ENCODE assay signal across 18 cellular contexts in the genomic region with DNA sequence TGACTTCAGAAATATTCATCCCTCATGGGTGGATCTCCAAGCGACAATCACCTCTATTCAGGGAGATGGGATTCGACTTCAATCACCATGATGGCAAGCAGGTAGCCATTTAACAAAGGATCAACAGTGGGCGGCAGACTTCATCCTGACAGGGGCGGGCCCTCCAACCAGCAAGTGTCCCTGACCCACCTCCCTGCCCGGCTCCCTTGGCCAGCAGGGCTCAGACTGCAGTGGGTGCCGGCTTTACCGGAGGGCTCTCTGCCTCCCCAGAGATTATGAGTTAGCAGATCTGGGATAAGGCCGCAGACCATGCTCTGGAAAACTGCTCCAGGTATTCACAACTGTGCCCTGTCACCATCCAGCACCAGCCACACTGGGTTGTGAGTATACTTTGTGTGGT. TPM values are rescaled to one million over a fixed set of nuclear protein-coding genes. Genes with fewer than 3 reads are reported as not detected.
DNase-seq lines count a peak whose midpoint lies in the region; ATAC-seq, FAIRE-seq and TF ChIP-seq lines count a peak whose summit lies in the region.
"Had no signal": no experiment of that assay in that cellular context is flagged by ENCODE, and none has a peak within 500 bp of the region (broad histone marks: within the 10 kb centered on the region; RNA-seq: fewer than 3 reads in every experiment).

No MANE protein-coding gene starts in this region.

- ATAC-seq in HepG2: no peak
- ATAC-seq in right lobe of liver: no peak
- ATAC-seq in IMR-90 (ENCODE audit: low read depth): no peak
- no peak for ATAC-seq in foreskin keratinocyte
- no peak for ATAC-seq in HG03139 (IDR thresholded peaks at IDR 0.05; ENCODE audit: unreplicated experiment)
- ATAC-seq in HG02973 (IDR thresholded peaks at IDR 0.05; ENCODE audit: unreplicated experiment): no peak
- ATAC-seq: CD8-positive, alpha-beta T cell had no signal

- no peak overlapping the region for H2AK9ac ChIP-seq in IMR-90 (replicated peaks; ENCODE audit: low read depth, low read length, poor library complexity)

- no peak overlapping the region for H4K91ac ChIP-seq in IMR-90 (ENCODE audit: insufficient read depth, low read depth, low read length)
- peak overlapping the region; percentile 2 for H4K91ac ChIP-seq in trophoblast cell (ENCODE audit: low read depth, low read length)

- WGBS in HepG2 (ENCODE audit: low lambda C conversion rate): over 99% methylated on average over 8 of the region's 8 CpGs
- WGBS in right lobe of liver (ENCODE audit: insufficient coverage, low coverage, low lambda C conversion rate, missing lambda C conversion rate): 98% methylated on average over 5 of the region's 8 CpGs
- WGBS in IMR-90 (ENCODE audit: extremely low coverage in 2 of 2, insufficient read length in 1 of 2), 2 experiments: 100% methylated on average over 1 of the region's 8 CpGs; no CpG with 5 or more reads in 1 of the 2 experiments
- no CpG with 5 or more reads among the region's 8 CpGs for WGBS in trophoblast cell (ENCODE audit: extremely low coverage, insufficient coverage, insufficient read length)
- WGBS in testis, 2 donors: 96 to 98% methylated on average over 8 of the region's 8 CpGs

- TF ChIP-seq RAD21 in HepG2 (CRISPR knock-in tag; IDR thresholded peaks at IDR 0.05): no peak
- no peak for TF ChIP-seq RAD21 in IMR-90 (IDR thresholded peaks at IDR 0.05; ENCODE audit: low read length)

- no peak overlapping the region for H2AFZ ChIP-seq in HepG2 (ENCODE audit: low read length)
- no peak overlapping the region for H2AFZ ChIP-seq in IMR-90 (replicated peaks; ENCODE audit: low read length, poor library complexity)
- H2AFZ ChIP-seq in trophoblast cell (ENCODE audit: insufficient read depth, low read length, poor library complexity): no peak overlapping the region

- H4K12ac ChIP-seq in trophoblast cell (ENCODE audit: low read depth, low read length): no peak overlapping the region

- TF ChIP-seq EP300 in HepG2 (IDR thresholded peaks at IDR 0.05; ENCODE audit: low read depth in 2 of 2, low read length in 2 of 2) (no peak), HepG2 (CRISPR knock-in tag; IDR thresholded peaks at IDR 0.05; ENCODE audit: borderline replicate concordance) (no peak)

- POLR2A ChIA-PET in HepG2 (lab: Yijun Ruan, JAX): interaction anchor here (0.5 to 1.4 kb wide), 2 partner anchors 10 to 65 kb away, joined by 3 to 4 read pairs; no protein-coding TSS in a partner anchor
- POLR2A ChIA-PET in IMR-90 (lab: Charles Lee; ENCODE audit: unreplicated experiment): no interaction called here

- TF ChIP-seq POLR2A in HepG2 (IDR thresholded peaks at IDR 0.05; ENCODE audit: insufficient read depth in 1 of 2, low read depth in 2 of 2, low read length in 2 of 2) (no peak), right lobe of liver (IDR thresholded peaks at IDR 0.05) (no peak), IMR-90 (IDR thresholded peaks at IDR 0.05; ENCODE audit: low read depth, low read length) (no peak), testis (IDR thresholded peaks at IDR 0.05) (no peak)

- H2BK12ac ChIP-seq in trophoblast cell (ENCODE audit: low read length): peak overlapping the region; percentile 23

- H3K23ac ChIP-seq in IMR-90 (ENCODE audit: low read depth, low read length) (no peak overlapping the region), trophoblast cell (ENCODE audit: low read length) (no peak overlapping the region)

- H3K79me2 ChIP-seq in HepG2 (ENCODE audit: insufficient read depth, low read length): no peaks in the 10 kb centered on the region
- H3K79me2 ChIP-seq in trophoblast cell (ENCODE audit: control insufficient read depth, insufficient read depth, low read length, poor library complexity): no peaks in the 10 kb centered on the region

- no peaks in the 10 kb centered on the region for H3K9me3 ChIP-seq in HepG2 (ENCODE audit: low read length)
- no peaks in the 10 kb centered on the region for H3K9me3 ChIP-seq in right lobe of liver
- H3K9me3 ChIP-seq in IMR-90 (ENCODE audit: control insufficient read depth, insufficient read depth, low read length): no peaks in the 10 kb centered on the region; the same call in 1 of the 2 replicates
- H3K9me3 ChIP-seq in trophoblast cell (ENCODE audit: insufficient read depth, low read depth, low read length): peaks cover 3% of the 10 kb centered on the region
- no peaks in the 10 kb centered on the region for H3K9me3 ChIP-seq in testis

- no peak for FAIRE-seq in HepG2 (lab: Jason Lieb, UNC)
- FAIRE-seq: D721Med, G401.6, GM12891, GM19239, H1 had no signal

- no peak overlapping the region for H2BK5ac ChIP-seq in IMR-90 (ENCODE audit: low read depth, low read length, poor library complexity, severe bottlenecking)
- H2BK5ac ChIP-seq in trophoblast cell (ENCODE audit: low read depth, low read length, poor library complexity): no peak overlapping the region

- no peak overlapping the region for H3K18ac ChIP-seq in IMR-90 (ENCODE audit: low read depth, low read length)
- no peak overlapping the region for H3K18ac ChIP-seq in trophoblast cell (ENCODE audit: low read length)

- H3K9ac ChIP-seq in HepG2 (ENCODE audit: insufficient read depth, low read depth, low read length) (no peak overlapping the region), IMR-90 (ENCODE audit: low read depth, low read length) (no peak overlapping the region), trophoblast cell (ENCODE audit: low read length) (no peak overlapping the region)

- no peaks in the 10 kb centered on the region for H3K27me3 ChIP-seq in HepG2 (ENCODE audit: control insufficient read depth in 1 of 2, insufficient read depth in 2 of 2, low read length in 2 of 2)
- no peaks in the 10 kb centered on the region for H3K27me3 ChIP-seq in right lobe of liver
- no peaks in the 10 kb centered on the region for H3K27me3 ChIP-seq in IMR-90 (ENCODE audit: control insufficient read depth, insufficient read depth, low read length)
- H3K27me3 ChIP-seq in foreskin keratinocyte: no peaks in the 10 kb centered on the region
- H3K27me3 ChIP-seq in trophoblast cell (ENCODE audit: insufficient read depth, low read length): no peaks in the 10 kb centered on the region
- H3K27me3 ChIP-seq in testis: no peaks in the 10 kb centered on the region

- H3K4me3 ChIP-seq in HepG2 (replicated peaks in 1 of 3; ENCODE audit: insufficient read depth in 1 of 3, low read depth in 2 of 3, low read length in 3 of 3) (no peak overlapping the region), right lobe of liver (no peak overlapping the region), IMR-90 (ENCODE audit: insufficient read depth, low read depth, low read length) (no peak overlapping the region), trophoblast cell (ENCODE audit: low read depth, low read length) (no peak overlapping the region), testis (no peak overlapping the region)

- H2BK120ac ChIP-seq in IMR-90 (ENCODE audit: low read depth, low read length) (no peak overlapping the region), trophoblast cell (ENCODE audit: insufficient read depth, low read length, poor library complexity) (no peak overlapping the region)

- no TSS peak for BruUV-seq in HepG2 (replicated peaks; lab: Mats Ljungman, UMichigan)
- BruUV-seq in IMR-90 (replicated peaks; lab: Mats Ljungman, UMichigan): no TSS peak

- H4K8ac ChIP-seq in IMR-90 (ENCODE audit: low read depth in 2 of 2, low read length in 2 of 2) (no peak overlapping the region), trophoblast cell (ENCODE audit: low read depth, low read length) (no peak overlapping the region)

- H3K4me1 ChIP-seq in HepG2 (ENCODE audit: insufficient read depth, low read length): peaks cover 55% of the 10 kb centered on the region
- H3K4me1 ChIP-seq in right lobe of liver: peaks cover 0 to 21% (median 9%) of the 10 kb centered on the region in 4 donors
- peaks cover 13% of the 10 kb centered on the region for H3K4me1 ChIP-seq in IMR-90 (ENCODE audit: control insufficient read depth, insufficient read depth, low read length)
- H3K4me1 ChIP-seq in foreskin keratinocyte: peaks cover 8% of the 10 kb centered on the region
- H3K4me1 ChIP-seq in trophoblast cell (ENCODE audit: control insufficient read depth in 1 of 2, insufficient read depth in 2 of 2, low read length in 2 of 2): peaks cover 10 to 14% of the 10 kb centered on the region in 2 experiments
- H3K4me1 ChIP-seq in testis: no peaks in the 10 kb centered on the region

- H3K9me1 ChIP-seq in IMR-90 (ENCODE audit: insufficient read depth, low read length): peaks cover 9% of the 10 kb centered on the region

- H3K79me1 ChIP-seq in IMR-90 (ENCODE audit: low read depth in 1 of 2, low read length in 2 of 2) (peaks cover 0 to 5% of the 10 kb centered on the region in 2 experiments; a peak in 1 of 4 replicates), trophoblast cell (ENCODE audit: low read length) (no peaks in the 10 kb centered on the region)

- no peak overlapping the region for H3K4ac ChIP-seq in IMR-90 (ENCODE audit: low read depth, low read length)
- no peak overlapping the region for H3K4ac ChIP-seq in trophoblast cell (ENCODE audit: low read depth, low read length)

- CTCF ChIA-PET in HepG2 (lab: Yijun Ruan, JAX; ENCODE audit: low intra/inter-chr PET ratio, low total read pairs) (no interaction called here), IMR-90 (lab: Yijun Ruan, JAX) (no interaction called here)

- in situ Hi-C loops in HepG2 (cut with HindIII; ENCODE audit: extremely low pct_ligation_motif_present, low pct_unique_long_range_greater_than_20kb) (no loop called here), IMR-90 (cut with MboI; ENCODE audit: low sequenced_read_pairs) (no loop called here)

- dilution Hi-C loops in IMR-90 (cut with HindIII; ENCODE audit: low sequenced_read_pairs, unreplicated experiment): no loop called here

- H3K14ac ChIP-seq in IMR-90 (replicated peaks; ENCODE audit: low read depth, low read length): no peak overlapping the region
- no peak overlapping the region for H3K14ac ChIP-seq in trophoblast cell (ENCODE audit: low read length)

- H3K36me3 ChIP-seq in HepG2 (replicated peaks in 1 of 2; ENCODE audit: control insufficient read depth in 1 of 2, insufficient read depth in 2 of 2, low read length in 2 of 2): no peaks in the 10 kb centered on the region; a peak in 3 of 5 replicates
- H3K36me3 ChIP-seq in right lobe of liver: no peaks in the 10 kb centered on the region
- H3K36me3 ChIP-seq in IMR-90 (ENCODE audit: control insufficient read depth, insufficient read depth, low read length): no peaks in the 10 kb centered on the region
- no peaks in the 10 kb centered on the region for H3K36me3 ChIP-seq in trophoblast cell (ENCODE audit: control insufficient read depth in 1 of 2, insufficient read depth in 2 of 2, low read length in 2 of 2)
- H3K36me3 ChIP-seq in testis (ENCODE audit: low read depth, missing control alignments): no peaks in the 10 kb centered on the region

- TF ChIP-seq CTCF in HepG2 (CRISPR knock-in tag; IDR thresholded peaks at IDR 0.05) (no peak), right lobe of liver (IDR thresholded peaks at IDR 0.05) (no peak), IMR-90 (conservative IDR thresholded peaks at IDR 0.05; ENCODE audit: low read depth, low read length) (no peak), foreskin keratinocyte (conservative IDR thresholded peaks at IDR 0.05) (no peak), testis (IDR thresholded peaks at IDR 0.05) (no peak)

- DNase-seq in HepG2 (ENCODE audit: low spot score) (no peak), right lobe of liver (no peak), IMR-90 (no peak), foreskin keratinocyte (no peak), trophoblast cell (no peak), testis (no peak)
- DNase-seq: CD8-positive, alpha-beta T cell; COR-L47; DMS153; DMS79 treated with DMSO at 0.1 percent for 48 hours; KG1 had no signal

- no peak overlapping the region for H4K5ac ChIP-seq in IMR-90 (ENCODE audit: low read depth, low read length)

- H2BK15ac ChIP-seq in IMR-90 (ENCODE audit: low read depth, low read length): no peak overlapping the region

- H4K20me1 ChIP-seq in HepG2 (ENCODE audit: insufficient read depth, low read length) (no peaks in the 10 kb centered on the region), IMR-90 (ENCODE audit: insufficient read depth, low read length) (peaks cover 16% of the 10 kb centered on the region; the same call in 1 of the 2 replicates)

- no peak overlapping the region for H2BK20ac ChIP-seq in IMR-90 (ENCODE audit: low read depth, low read length)

- no peak overlapping the region for H3K4me2 ChIP-seq in HepG2 (ENCODE audit: low read depth, low read length)
- no peak overlapping the region for H3K4me2 ChIP-seq in IMR-90 (ENCODE audit: low read depth, low read length)
- H3K4me2 ChIP-seq in trophoblast cell (ENCODE audit: low read length): no peak overlapping the region

- intact Hi-C loops in HepG2 (cut with micrococcal nuclease; ENCODE audit: unreplicated experiment) (no loop called here), right lobe of liver (cut with DNase I) (no loop called here), IMR-90 (cut with micrococcal nuclease) (no loop called here), testis (cut with DNase I; ENCODE audit: low total_unique reads) (no loop called here)

- H2AK5ac ChIP-seq in IMR-90 (ENCODE audit: low read depth, low read length) (peak overlapping the region; percentile 8; the same call in 1 of the 2 replicates), trophoblast cell (ENCODE audit: low read length) (no peak overlapping the region)

- H3K56ac ChIP-seq in IMR-90 (ENCODE audit: extremely low read depth, insufficient read depth, low read length): no peak overlapping the region

- H3K27ac ChIP-seq in HepG2 (ENCODE audit: extremely low read length, insufficient read depth, low read length) (no peak overlapping the region), right lobe of liver (no peak overlapping the region), IMR-90 (ENCODE audit: insufficient read depth, low read length) (no peak overlapping the region), foreskin keratinocyte (peak overlapping the region; percentile 40), trophoblast cell (ENCODE audit: low read depth, low read length) (no peak overlapping the region), testis (no peak overlapping the region)

RNA-seq across cellular contexts. Expression of gene PPP1R3G, which starts 39.4 kb away (rescaled TPM):
- 0.56 and 1.2 TPM in 2 replicates for total RNA-seq in HepG2 (2016; rRNA removed; fragmentation: Illumina TruSeq; extraction: Trizol)
- 0.18 and 0.20 TPM in 2 replicates for total RNA-seq in HepG2 (2016; cell fraction: cytosol; rRNA removed; fragmentation: Illumina TruSeq; extraction: Trizol; ENCODE audit: low read depth)
- 0.61 and 1.0 TPM in 2 replicates for total RNA-seq in HepG2 (2016; cell fraction: insoluble cytoplasmic fraction; rRNA removed; fragmentation: Illumina TruSeq; extraction: Trizol)
- total RNA-seq in HepG2 (2016; cell fraction: membrane; rRNA removed; fragmentation: Illumina TruSeq; extraction: Trizol): 0.52 and 0.74 TPM in 2 replicates
- total RNA-seq in HepG2 (2016; cell fraction: nucleus; rRNA removed; fragmentation: Illumina TruSeq; extraction: Trizol): 0.88 and 1.0 TPM in 2 replicates
- 1.3 and 1.8 TPM in 2 replicates for polyA plus RNA-seq in HepG2 (2011; rRNA removed)
- polyA plus RNA-seq in HepG2 (2011; cell fraction: cytosol; rRNA removed): 1.5 and 1.9 TPM in 2 replicates
- polyA plus RNA-seq in HepG2 (2011; cell fraction: nucleus; rRNA removed): 3.4 and 3.6 TPM in 2 replicates
- 2.0 and 2.2 TPM in 2 replicates for polyA plus RNA-seq in HepG2 (2012)
- 0.11 TPM in 2 replicates for polyA plus RNA-seq in HepG2 (2016; cell fraction: cytosol; fragmentation: Illumina TruSeq; extraction: Trizol; ENCODE audit: low read depth)
- 0.44 and 0.60 TPM in 2 replicates for polyA plus RNA-seq in HepG2 (2016; cell fraction: insoluble cytoplasmic fraction; fragmentation: Illumina TruSeq; extraction: Trizol; ENCODE audit: low read depth)
- polyA plus RNA-seq in HepG2 (2016; cell fraction: membrane; fragmentation: Illumina TruSeq; extraction: Trizol; ENCODE audit: low read depth): 0.29 and 0.52 TPM in 2 replicates
- polyA plus RNA-seq in HepG2 (2016; cell fraction: nucleus; fragmentation: Illumina TruSeq; extraction: Trizol; ENCODE audit: insufficient read depth, low read depth): 0.61 and 0.77 TPM in 2 replicates
- polyA minus RNA-seq in HepG2 (2011; rRNA and poly(A)+ RNA removed; ENCODE audit: low replicate concordance): 0.14 and 3.0 TPM in 2 replicates
- 2.1 and 2.3 TPM in 2 replicates for polyA minus RNA-seq in HepG2 (2011; cell fraction: cytosol; rRNA and poly(A)+ RNA removed)
- 4.5 and 4.8 TPM in 2 replicates for polyA minus RNA-seq in HepG2 (2011; cell fraction: nucleus; rRNA and poly(A)+ RNA removed)
- under 1 TPM; 0.35 to 0.98 (median 0.52) TPM for total RNA-seq in right lobe of liver
- under 0.01 and 0.18 TPM in 2 replicates for total RNA-seq in IMR-90 (2012; rRNA removed)
- polyA plus RNA-seq in IMR-90 (2012; rRNA removed): 0.09 and 0.10 TPM in 2 replicates
- 0.06 and 0.16 TPM in 2 replicates for polyA plus RNA-seq in IMR-90 (2012; cell fraction: cytosol; rRNA removed)
- polyA plus RNA-seq in IMR-90 (2012; cell fraction: nucleus; rRNA removed; ENCODE audit: low replicate concordance): 0.09 and 0.10 TPM in 2 replicates
- total RNA-seq in foreskin keratinocyte: 0.07 and 0.10 TPM in 2 replicates
- polyA plus RNA-seq in foreskin keratinocyte: 0.06 and 0.09 TPM in 2 replicates
- 0.40 and 0.41 TPM in 2 replicates for polyA plus RNA-seq in trophoblast cell (2013)
- 1 to 10 TPM in 1 of 2 donors, under 1 TPM in 1; 0.93 to 1.3 TPM for total RNA-seq in testis
- 0.55 TPM for polyA plus RNA-seq in testis (ENCODE audit: insufficient read depth, low read depth, low replicate concordance)
- total RNA-seq: CD8-positive, alpha-beta T cell had no signal
